In genomic region chr7:132943645-132944044, GRCh38 we compare ENCODE assay signal across 19 cellular contexts.
DNase-seq lines count a peak whose midpoint lies in the region; ATAC-seq, FAIRE-seq and TF ChIP-seq lines count a peak whose summit lies in the region.
"Had no signal": no experiment of that assay in that cellular context is flagged by ENCODE, and none has a peak within 500 bp of the region (broad histone marks: within the 10 kb centered on the region; RNA-seq: fewer than 3 reads in every experiment).

No MANE protein-coding gene starts in this region.

- peak; percentile 6 for FAIRE-seq in frontal cortex (lab: Jason Lieb, UNC)
- FAIRE-seq: GM12891, HepG2, HTR-8/SVneo had no signal

- no peak for TF ChIP-seq POLR2A in thyroid gland (IDR thresholded peaks at IDR 0.05)

- no peak for TF ChIP-seq CTCF in thyroid gland (IDR thresholded peaks at IDR 0.05)

- peaks cover 7% of the 10 kb centered on the region for H3K4me1 Mint-ChIP-seq in activated T-cell treated with anti-CD3 and anti-CD28 coated beads, Interleukin-2, amount 50 U/mL, for 72 hours (ENCODE audit: low read depth)
- peaks cover 10% of the 10 kb centered on the region for H3K4me1 Mint-ChIP-seq in activated T-cell treated with anti-CD3 and anti-CD28 coated beads, Interleukin-2, amount 50 U/mL, for 24 hours (ENCODE audit: low read depth)
- peaks cover 6% of the 10 kb centered on the region for H3K4me1 Mint-ChIP-seq in stimulated activated effector memory CD8-positive, alpha-beta T cell treated with anti-CD3 and anti-CD28 coated beads, Interleukin-12 subunit alpha, Interleukin-12 subunit beta, amount 100 ng/mL, for 72 hours

- H3K9me3 Mint-ChIP-seq in activated T-cell treated with anti-CD3 and anti-CD28 coated beads, Interleukin-2, amount 50 U/mL, for 72 hours = no peaks in the 10 kb centered on the region
- no peaks in the 10 kb centered on the region for H3K9me3 Mint-ChIP-seq in activated T-cell treated with anti-CD3 and anti-CD28 coated beads, Interleukin-2, amount 50 U/mL, for 24 hours
- H3K9me3 Mint-ChIP-seq in stimulated activated effector memory CD8-positive, alpha-beta T cell treated with anti-CD3 and anti-CD28 coated beads, Interleukin-12 subunit alpha, Interleukin-12 subunit beta, amount 100 ng/mL, for 72 hours = no peaks in the 10 kb centered on the region
- H3K9me3 Mint-ChIP-seq: CD4-positive, alpha-beta memory T cell had no signal

- no peaks in the 10 kb centered on the region for H3K9me3 ChIP-seq in thyroid gland
- H3K9me3 ChIP-seq: BE2C had no signal

- H3K27ac ChIP-seq in thyroid gland = no peak overlapping the region
- H3K27ac ChIP-seq: C4-2B, GM23248 had no signal

- ATAC-seq in activated T-cell treated with anti-CD3 and anti-CD28 coated beads, Interleukin-2, amount 50 U/mL, for 72 hours (replicated peaks in 1 of 2) = peak; percentile 19 to 22
- ATAC-seq in HG02610 (IDR thresholded peaks at IDR 0.05; ENCODE audit: unreplicated experiment) = peak; percentile 88
- peak; percentile 51 for ATAC-seq in stimulated activated effector memory CD8-positive, alpha-beta T cell treated with anti-CD3 and anti-CD28 coated beads, Interleukin-12 subunit alpha, Interleukin-12 subunit beta, amount 100 ng/mL, for 72 hours
- ATAC-seq: HCT116, HepG2 had no signal

- no peak overlapping the region for H3K4me3 ChIP-seq in thyroid gland (replicated peaks in 1 of 3)
- H3K4me3 ChIP-seq: GM23248 had no signal

- H3K27me3 ChIP-seq in thyroid gland = no peaks in the 10 kb centered on the region
- H3K27me3 ChIP-seq: BE2C had no signal

- intact Hi-C loops in posterior cingulate gyrus (cut with DNase I) = no loop called here
- intact Hi-C loops in thyroid gland (cut with DNase I) = no loop called here

- no peak for DNase-seq in activated T-cell treated with anti-CD3 and anti-CD28 coated beads, Interleukin-2, amount 50 U/mL, for 72 hours
- no peak for DNase-seq in activated T-cell treated with anti-CD3 and anti-CD28 coated beads, Interleukin-2, amount 50 U/mL, for 24 hours
- no peak for DNase-seq in frontal cortex (ENCODE audit: low spot score in 2 of 2)
- no peak for DNase-seq in stimulated activated effector memory CD8-positive, alpha-beta T cell treated with anti-CD3 and anti-CD28 coated beads, Interleukin-12 subunit alpha, Interleukin-12 subunit beta, amount 100 ng/mL, for 72 hours (ENCODE audit: low spot score in 2 of 2)
- DNase-seq in posterior cingulate gyrus = no peak
- DNase-seq in AG08396 (ENCODE audit: low spot score) = no peak
- DNase-seq in thyroid gland = no peak
- DNase-seq: 8988T; ACHN; BE2C; CD4-positive, alpha-beta memory T cell; DMS79; GM23248 had no signal

- WGBS in thyroid gland, 2 donors = 93 to 96% methylated on average over 1 of the region's 1 CpG

- no peak overlapping the region for H3K4me3 Mint-ChIP-seq in activated T-cell treated with anti-CD3 and anti-CD28 coated beads, Interleukin-2, amount 50 U/mL, for 72 hours
- no peak overlapping the region for H3K4me3 Mint-ChIP-seq in activated T-cell treated with anti-CD3 and anti-CD28 coated beads, Interleukin-2, amount 50 U/mL, for 24 hours
- no peak overlapping the region for H3K4me3 Mint-ChIP-seq in stimulated activated effector memory CD8-positive, alpha-beta T cell treated with anti-CD3 and anti-CD28 coated beads, Interleukin-12 subunit alpha, Interleukin-12 subunit beta, amount 100 ng/mL, for 72 hours
- H3K4me3 Mint-ChIP-seq: CD4-positive, alpha-beta memory T cell had no signal

- no peaks in the 10 kb centered on the region for H3K4me1 ChIP-seq in thyroid gland

- H3K27me3 Mint-ChIP-seq in activated T-cell treated with anti-CD3 and anti-CD28 coated beads, Interleukin-2, amount 50 U/mL, for 72 hours (ENCODE audit: low read depth) = no peaks in the 10 kb centered on the region
- H3K27me3 Mint-ChIP-seq in activated T-cell treated with anti-CD3 and anti-CD28 coated beads, Interleukin-2, amount 50 U/mL, for 24 hours = no peaks in the 10 kb centered on the region
- H3K27me3 Mint-ChIP-seq: CD4-positive, alpha-beta memory T cell had no signal

- H3K36me3 Mint-ChIP-seq in activated T-cell treated with anti-CD3 and anti-CD28 coated beads, Interleukin-2, amount 50 U/mL, for 72 hours (ENCODE audit: insufficient read depth in 2 of 2) = peaks cover 3 to 5% of the 10 kb centered on the region in 2 donors
- H3K36me3 Mint-ChIP-seq in activated T-cell treated with anti-CD3 and anti-CD28 coated beads, Interleukin-2, amount 50 U/mL, for 24 hours (ENCODE audit: low read depth) = peaks cover 40% of the 10 kb centered on the region
- no peaks in the 10 kb centered on the region for H3K36me3 Mint-ChIP-seq in stimulated activated effector memory CD8-positive, alpha-beta T cell treated with anti-CD3 and anti-CD28 coated beads, Interleukin-12 subunit alpha, Interleukin-12 subunit beta, amount 100 ng/mL, for 72 hours

- no peaks in the 10 kb centered on the region for H3K36me3 ChIP-seq in thyroid gland

- no peak overlapping the region for H3K27ac Mint-ChIP-seq in activated T-cell treated with anti-CD3 and anti-CD28 coated beads, Interleukin-2, amount 50 U/mL, for 72 hours
- no peak overlapping the region for H3K27ac Mint-ChIP-seq in activated T-cell treated with anti-CD3 and anti-CD28 coated beads, Interleukin-2, amount 50 U/mL, for 24 hours
- no peak overlapping the region for H3K27ac Mint-ChIP-seq in stimulated activated effector memory CD8-positive, alpha-beta T cell treated with anti-CD3 and anti-CD28 coated beads, Interleukin-12 subunit alpha, Interleukin-12 subunit beta, amount 100 ng/mL, for 72 hours
- H3K27ac Mint-ChIP-seq: CD4-positive, alpha-beta memory T cell had no signal

Comparison
In these comparisons a context has a peak if more than half of its experiments do, and no peak if none do; other contexts are left out.
1. ATAC-seq: peak in every context shown above with its lines; median percentile 88 in HG02610; 51 in stimulated activated effector memory CD8-positive, alpha-beta T cell treated with anti-CD3 and anti-CD28 coated beads, Interleukin-12 subunit alpha, Interleukin-12 subunit beta, amount 100 ng/mL, for 72 hours; 20 in activated T-cell treated with anti-CD3 and anti-CD28 coated beads, Interleukin-2, amount 50 U/mL, for 72 hours.